2 cellular contexts compared by ENCODE assay signal in genomic region chr17:2380225-2380922, GRCh38.
TF ChIP-seq lines count a peak whose summit lies in the region.

No MANE protein-coding gene starts in this region.

TF ChIP-seq in HCT116, 20 proteins besides CTCF, POLR2A, EP300 and RAD21:
- TF ChIP-seq EZH2 (IDR thresholded peaks at IDR 0.05) (no peak), EZH2phosphoT487 (IDR thresholded peaks at IDR 0.05; ENCODE audit: borderline replicate concordance) (no peak), CEBPB (IDR thresholded peaks at IDR 0.05; ENCODE audit: low read depth) (no peak), SIN3A (IDR thresholded peaks at IDR 0.05; ENCODE audit: low read depth) (no peak), POLR2AphosphoS5 (IDR thresholded peaks at IDR 0.05; ENCODE audit: low read depth, low read length) (no peak), ZFX (IDR thresholded peaks at IDR 0.05) (no peak), SRF (IDR thresholded peaks at IDR 0.05; ENCODE audit: low read depth) (no peak), SP1 (IDR thresholded peaks at IDR 0.05; ENCODE audit: low read depth) (no peak), ZNF274 (IDR thresholded peaks at IDR 0.05; ENCODE audit: low read depth, low read length) (no peak), TCF7L2 (IDR thresholded peaks at IDR 0.05; ENCODE audit: borderline replicate concordance, extremely low read depth, insufficient read depth, insufficient read length) (no peak), EGR1 (IDR thresholded peaks at IDR 0.05; ENCODE audit: low read depth) (no peak), CBX3 (IDR thresholded peaks at IDR 0.05; ENCODE audit: low read depth) (no peak), FOSL1 (IDR thresholded peaks at IDR 0.05; ENCODE audit: low read depth) (no peak)
- TF ChIP-seq, protein P1, sequence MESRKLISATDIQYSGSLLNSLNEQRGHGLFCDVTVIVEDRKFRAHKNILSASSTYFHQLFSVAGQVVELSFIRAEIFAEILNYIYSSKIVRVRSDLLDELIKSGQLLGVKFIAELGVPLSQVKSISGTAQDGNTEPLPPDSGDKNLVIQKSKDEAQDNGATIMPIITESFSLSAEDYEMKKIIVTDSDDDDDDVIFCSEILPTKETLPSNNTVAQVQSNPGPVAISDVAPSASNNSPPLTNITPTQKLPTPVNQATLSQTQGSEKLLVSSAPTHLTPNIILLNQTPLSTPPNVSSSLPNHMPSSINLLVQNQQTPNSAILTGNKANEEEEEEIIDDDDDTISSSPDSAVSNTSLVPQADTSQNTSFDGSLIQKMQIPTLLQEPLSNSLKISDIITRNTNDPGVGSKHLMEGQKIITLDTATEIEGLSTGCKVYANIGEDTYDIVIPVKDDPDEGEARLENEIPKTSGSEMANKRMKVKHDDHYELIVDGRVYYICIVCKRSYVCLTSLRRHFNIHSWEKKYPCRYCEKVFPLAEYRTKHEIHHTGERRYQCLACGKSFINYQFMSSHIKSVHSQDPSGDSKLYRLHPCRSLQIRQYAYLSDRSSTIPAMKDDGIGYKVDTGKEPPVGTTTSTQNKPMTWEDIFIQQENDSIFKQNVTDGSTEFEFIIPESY (IDR thresholded peaks at IDR 0.05; ENCODE audit: extremely low read depth, insufficient replicate concordance, low read length): no peak
- TF ChIP-seq, protein P2, sequence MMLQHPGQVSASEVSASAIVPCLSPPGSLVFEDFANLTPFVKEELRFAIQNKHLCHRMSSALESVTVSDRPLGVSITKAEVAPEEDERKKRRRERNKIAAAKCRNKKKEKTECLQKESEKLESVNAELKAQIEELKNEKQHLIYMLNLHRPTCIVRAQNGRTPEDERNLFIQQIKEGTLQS (IDR thresholded peaks at IDR 0.05): no peak
- TF ChIP-seq, protein P3, sequence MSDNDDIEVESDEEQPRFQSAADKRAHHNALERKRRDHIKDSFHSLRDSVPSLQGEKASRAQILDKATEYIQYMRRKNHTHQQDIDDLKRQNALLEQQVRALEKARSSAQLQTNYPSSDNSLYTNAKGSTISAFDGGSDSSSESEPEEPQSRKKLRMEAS (IDR thresholded peaks at IDR 0.05): no peak
TF ChIP-seq in HCT116: peak in this region for 0.

TF ChIP-seq in GM12878, 131 proteins besides CTCF, POLR2A, EP300 and RAD21:
- no peak for TF ChIP-seq MYC (IDR thresholded peaks at IDR 0.05; ENCODE audit: insufficient read depth, insufficient read length, insufficient replicate concordance, low read length, severe bottlenecking)
- no peak for TF ChIP-seq DPF2 (IDR thresholded peaks at IDR 0.05)
- TF ChIP-seq TCF7 (IDR thresholded peaks at IDR 0.05; ENCODE audit: borderline replicate concordance): no peak
- no peak for TF ChIP-seq CBX5 (IDR thresholded peaks at IDR 0.05; ENCODE audit: low read depth)
- no peak for TF ChIP-seq NFXL1 (IDR thresholded peaks at IDR 0.05; ENCODE audit: borderline replicate concordance)
- TF ChIP-seq ATF7 (IDR thresholded peaks at IDR 0.05; ENCODE audit: low read depth): no peak
- TF ChIP-seq CREM (IDR thresholded peaks at IDR 0.05; ENCODE audit: low read depth): no peak
- no peak for TF ChIP-seq KDM1A (IDR thresholded peaks at IDR 0.05; ENCODE audit: borderline replicate concordance)
- no peak for TF ChIP-seq PML (IDR thresholded peaks at IDR 0.05; ENCODE audit: low read length)
- TF ChIP-seq, protein P4, sequence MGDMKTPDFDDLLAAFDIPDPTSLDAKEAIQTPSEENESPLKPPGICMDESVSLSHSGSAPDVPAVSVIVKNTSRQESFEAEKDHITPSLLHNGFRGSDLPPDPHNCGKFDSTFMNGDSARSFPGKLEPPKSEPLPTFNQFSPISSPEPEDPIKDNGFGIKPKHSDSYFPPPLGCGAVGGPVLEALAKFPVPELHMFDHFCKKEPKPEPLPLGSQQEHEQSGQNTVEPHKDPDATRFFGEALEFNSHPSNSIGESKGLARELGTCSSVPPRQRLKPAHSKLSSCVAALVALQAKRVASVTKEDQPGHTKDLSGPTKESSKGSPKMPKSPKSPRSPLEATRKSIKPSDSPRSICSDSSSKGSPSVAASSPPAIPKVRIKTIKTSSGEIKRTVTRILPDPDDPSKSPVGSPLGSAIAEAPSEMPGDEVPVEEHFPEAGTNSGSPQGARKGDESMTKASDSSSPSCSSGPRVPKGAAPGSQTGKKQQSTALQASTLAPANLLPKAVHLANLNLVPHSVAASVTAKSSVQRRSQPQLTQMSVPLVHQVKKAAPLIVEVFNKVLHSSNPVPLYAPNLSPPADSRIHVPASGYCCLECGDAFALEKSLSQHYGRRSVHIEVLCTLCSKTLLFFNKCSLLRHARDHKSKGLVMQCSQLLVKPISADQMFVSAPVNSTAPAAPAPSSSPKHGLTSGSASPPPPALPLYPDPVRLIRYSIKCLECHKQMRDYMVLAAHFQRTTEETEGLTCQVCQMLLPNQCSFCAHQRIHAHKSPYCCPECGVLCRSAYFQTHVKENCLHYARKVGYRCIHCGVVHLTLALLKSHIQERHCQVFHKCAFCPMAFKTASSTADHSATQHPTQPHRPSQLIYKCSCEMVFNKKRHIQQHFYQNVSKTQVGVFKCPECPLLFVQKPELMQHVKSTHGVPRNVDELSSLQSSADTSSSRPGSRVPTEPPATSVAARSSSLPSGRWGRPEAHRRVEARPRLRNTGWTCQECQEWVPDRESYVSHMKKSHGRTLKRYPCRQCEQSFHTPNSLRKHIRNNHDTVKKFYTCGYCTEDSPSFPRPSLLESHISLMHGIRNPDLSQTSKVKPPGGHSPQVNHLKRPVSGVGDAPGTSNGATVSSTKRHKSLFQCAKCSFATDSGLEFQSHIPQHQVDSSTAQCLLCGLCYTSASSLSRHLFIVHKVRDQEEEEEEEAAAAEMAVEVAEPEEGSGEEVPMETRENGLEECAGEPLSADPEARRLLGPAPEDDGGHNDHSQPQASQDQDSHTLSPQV (IDR thresholded peaks at IDR 0.05): no peak
- TF ChIP-seq ZNF274 (IDR thresholded peaks at IDR 0.05; ENCODE audit: insufficient read depth, insufficient read length): no peak
- no peak for TF ChIP-seq RCOR1 (conservative IDR thresholded peaks at IDR 0.05; ENCODE audit: low read depth, low read length)
- TF ChIP-seq ZBED1 (IDR thresholded peaks at IDR 0.05; ENCODE audit: borderline replicate concordance): no peak
- TF ChIP-seq CEBPB (IDR thresholded peaks at IDR 0.05; ENCODE audit: borderline replicate concordance in 1 of 2, low read depth in 2 of 2, low read length in 2 of 2): no peak
- no peak for TF ChIP-seq ZZZ3 (IDR thresholded peaks at IDR 0.05; ENCODE audit: control insufficient read depth, insufficient read length, low read depth)
- TF ChIP-seq, protein P5, sequence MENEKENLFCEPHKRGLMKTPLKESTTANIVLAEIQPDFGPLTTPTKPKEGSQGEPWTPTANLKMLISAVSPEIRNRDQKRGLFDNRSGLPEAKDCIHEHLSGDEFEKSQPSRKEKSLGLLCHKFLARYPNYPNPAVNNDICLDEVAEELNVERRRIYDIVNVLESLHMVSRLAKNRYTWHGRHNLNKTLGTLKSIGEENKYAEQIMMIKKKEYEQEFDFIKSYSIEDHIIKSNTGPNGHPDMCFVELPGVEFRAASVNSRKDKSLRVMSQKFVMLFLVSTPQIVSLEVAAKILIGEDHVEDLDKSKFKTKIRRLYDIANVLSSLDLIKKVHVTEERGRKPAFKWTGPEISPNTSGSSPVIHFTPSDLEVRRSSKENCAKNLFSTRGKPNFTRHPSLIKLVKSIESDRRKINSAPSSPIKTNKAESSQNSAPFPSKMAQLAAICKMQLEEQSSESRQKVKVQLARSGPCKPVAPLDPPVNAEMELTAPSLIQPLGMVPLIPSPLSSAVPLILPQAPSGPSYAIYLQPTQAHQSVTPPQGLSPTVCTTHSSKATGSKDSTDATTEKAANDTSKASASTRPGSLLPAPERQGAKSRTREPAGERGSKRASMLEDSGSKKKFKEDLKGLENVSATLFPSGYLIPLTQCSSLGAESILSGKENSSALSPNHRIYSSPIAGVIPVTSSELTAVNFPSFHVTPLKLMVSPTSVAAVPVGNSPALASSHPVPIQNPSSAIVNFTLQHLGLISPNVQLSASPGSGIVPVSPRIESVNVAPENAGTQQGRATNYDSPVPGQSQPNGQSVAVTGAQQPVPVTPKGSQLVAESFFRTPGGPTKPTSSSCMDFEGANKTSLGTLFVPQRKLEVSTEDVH (IDR thresholded peaks at IDR 0.05; ENCODE audit: low read depth, partially characterized antibody): no peak
- TF ChIP-seq BCL3 (IDR thresholded peaks at IDR 0.05; ENCODE audit: borderline replicate concordance, insufficient read depth, low read depth, low read length, poor library complexity, severe bottlenecking): no peak
